ENCODE assay signal across 1 cellular context in the genomic region with DNA sequence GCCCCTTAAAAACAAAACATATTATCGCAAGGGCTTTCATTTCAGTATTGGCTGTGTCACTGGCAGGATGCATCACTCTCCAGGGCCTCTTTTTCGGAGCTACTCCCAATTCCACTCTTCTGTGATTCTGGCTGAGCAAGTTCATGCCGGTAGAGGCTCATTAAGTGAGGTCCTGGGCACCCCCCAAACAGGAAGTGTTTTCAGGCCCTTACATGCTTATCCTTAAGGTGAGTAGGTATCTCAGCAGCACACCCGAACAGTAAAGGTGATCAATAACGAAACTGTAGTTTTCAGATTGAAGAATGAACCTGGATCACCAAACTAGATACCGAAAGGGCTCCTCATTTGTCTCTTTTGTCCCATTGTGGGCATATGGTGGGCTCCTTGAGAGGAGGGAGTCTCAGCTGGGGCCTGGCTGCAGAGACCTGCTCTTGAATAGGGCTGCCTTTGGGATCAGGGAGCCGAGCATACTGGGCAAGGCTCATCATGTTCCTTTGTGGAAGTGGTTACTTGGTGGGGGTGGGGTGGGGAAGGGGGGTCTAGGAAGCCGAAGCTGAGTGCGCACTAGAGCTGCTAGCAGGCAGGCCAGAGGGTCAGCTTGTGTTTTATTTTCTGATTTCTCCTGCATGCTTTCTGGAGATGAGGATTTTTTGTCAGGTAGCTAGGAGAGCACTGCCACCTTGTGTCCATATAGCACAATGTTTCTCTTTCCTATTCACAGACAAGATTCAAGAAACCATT.
TF ChIP-seq lines count a peak whose summit lies in the region.

No MANE protein-coding gene starts in this region.

TF ChIP-seq in SK-N-SH, 30 proteins besides CTCF, POLR2A, EP300 and RAD21 (continued from another document):
- TF ChIP-seq, protein P1, sequence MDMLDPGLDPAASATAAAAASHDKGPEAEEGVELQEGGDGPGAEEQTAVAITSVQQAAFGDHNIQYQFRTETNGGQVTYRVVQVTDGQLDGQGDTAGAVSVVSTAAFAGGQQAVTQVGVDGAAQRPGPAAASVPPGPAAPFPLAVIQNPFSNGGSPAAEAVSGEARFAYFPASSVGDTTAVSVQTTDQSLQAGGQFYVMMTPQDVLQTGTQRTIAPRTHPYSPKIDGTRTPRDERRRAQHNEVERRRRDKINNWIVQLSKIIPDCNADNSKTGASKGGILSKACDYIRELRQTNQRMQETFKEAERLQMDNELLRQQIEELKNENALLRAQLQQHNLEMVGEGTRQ (IDR thresholded peaks at IDR 0.05; ENCODE audit: borderline replicate concordance, low read depth, low read length), result no peak
- TF ChIP-seq POLR2AphosphoS5 (IDR thresholded peaks at IDR 0.05; ENCODE audit: low read depth, low read length), result no peak
- TF ChIP-seq TCF12 (IDR thresholded peaks at IDR 0.05), result no peak
- TF ChIP-seq MXI1 (IDR thresholded peaks at IDR 0.05; ENCODE audit: low read depth, low read length), result peak; percentile 67
TF ChIP-seq in SK-N-SH: peak in this region for 2.
